Comparison of ENCODE assay signal across 9 cellular contexts in genomic region chr20:32509639-32510066, GRCh38.
DNase-seq lines count a peak whose midpoint lies in the region; ATAC-seq and TF ChIP-seq lines count a peak whose summit lies in the region.
"Had no signal": no experiment of that assay in that cellular context is flagged by ENCODE, and none has a peak within 500 bp of the region (broad histone marks: within the 10 kb centered on the region; RNA-seq: fewer than 3 reads in every experiment).

No MANE protein-coding gene starts in this region.

- H2AFZ ChIP-seq in Loucy (ENCODE audit: low read length): no peak overlapping the region

- POLR2A ChIA-PET in Caco-2 (lab: Charles Lee): interaction anchor here (0.6 kb wide), 1 partner anchor 99 kb away, joined by 7 read pairs; no protein-coding TSS in a partner anchor

- TF ChIP-seq CTCF in Caco-2 (IDR thresholded peaks at IDR 0.05; ENCODE audit: insufficient read depth in 1 of 2, low read depth in 1 of 2, low read length in 1 of 2, severe bottlenecking in 1 of 2, unreplicated experiment in 1 of 2): peak; percentile 44 to 66
- peak; percentile 61 for TF ChIP-seq CTCF in Loucy (conservative IDR thresholded peaks at IDR 0.05; ENCODE audit: low read length)
- TF ChIP-seq CTCF in lower lobe of right lung (IDR thresholded peaks at IDR 0.05): peak; percentile 25

- peaks cover 42% of the 10 kb centered on the region for H3K4me1 Mint-ChIP-seq in Caco-2 (ENCODE audit: low read depth, unreplicated experiment)

- H3K36me3 ChIP-seq in Caco-2 (ENCODE audit: control insufficient read depth, insufficient read depth, low read length): no peaks in the 10 kb centered on the region
- H3K36me3 ChIP-seq in Loucy (ENCODE audit: insufficient read depth, low read length): peaks cover 31% of the 10 kb centered on the region; the same call in 1 of the 2 replicates
- no peaks in the 10 kb centered on the region for H3K36me3 ChIP-seq in lower lobe of right lung
- H3K36me3 ChIP-seq: HAP-1 had no signal

- H3K36me3 Mint-ChIP-seq in Caco-2 (ENCODE audit: insufficient read depth, unreplicated experiment): peaks cover 10% of the 10 kb centered on the region

- intact Hi-C loops in Caco-2 (cut with micrococcal nuclease; ENCODE audit: unreplicated experiment): loop anchor here (1.0 kb wide), 2 partner anchors 24 to 39 kb away; no protein-coding TSS in a partner anchor
- intact Hi-C loops in lower lobe of right lung (cut with DNase I): no loop called here

- H3F3A ChIP-seq in Loucy (ENCODE audit: low read depth): peaks cover 11% of the 10 kb centered on the region; the same call in 1 of the 2 replicates

- no peaks in the 10 kb centered on the region for H3K9me2 ChIP-seq in Loucy (replicated peaks; ENCODE audit: low read depth, low read length)

- H3K27me3 ChIP-seq in Caco-2 (replicated peaks; ENCODE audit: control insufficient read depth, insufficient read depth, low read length): no peaks in the 10 kb centered on the region
- H3K27me3 ChIP-seq in Loucy (ENCODE audit: insufficient read depth, low read length, poor library complexity, severe bottlenecking): no peaks in the 10 kb centered on the region
- no peaks in the 10 kb centered on the region for H3K27me3 ChIP-seq in lower lobe of right lung (ENCODE audit: low read depth)

- H3K27ac Mint-ChIP-seq in Caco-2 (ENCODE audit: unreplicated experiment): peak overlapping the region; percentile 79

- CTCF ChIA-PET in Caco-2 (lab: Charles Lee): interaction anchor here (0.7 to 1.8 kb wide), 5 partner anchors 10 to 140 kb away, joined by 5 to 11 read pairs (median 10); no protein-coding TSS in a partner anchor

- no peaks in the 10 kb centered on the region for H3K27me3 Mint-ChIP-seq in Caco-2 (ENCODE audit: insufficient read depth, unreplicated experiment)

- H3K9me3 Mint-ChIP-seq in Caco-2 (ENCODE audit: unreplicated experiment): no peaks in the 10 kb centered on the region

- H3K9ac ChIP-seq in Loucy (ENCODE audit: low read depth, low read length, poor library complexity, severe bottlenecking): peak overlapping the region; percentile 67

- BruUV-seq in Caco-2 (replicated peaks; lab: Mats Ljungman, UMichigan): no TSS peak

- no peak for ATAC-seq in lower lobe of right lung

- peaks cover 53% of the 10 kb centered on the region for H3K4me1 ChIP-seq in Caco-2
- H3K4me1 ChIP-seq in Loucy (ENCODE audit: insufficient read depth, low read length, poor library complexity, severe bottlenecking): peaks cover 67% of the 10 kb centered on the region
- H3K4me1 ChIP-seq in lower lobe of right lung: peaks cover 21% of the 10 kb centered on the region
- H3K4me1 ChIP-seq: HAP-1 had no signal

- DNase-seq in Caco-2 (peak in 1 of 2 experiments; percentile 66), activated T-cell treated with anti-CD3 and anti-CD28 coated beads for 24 hours (ENCODE audit: low read depth) (peak; percentile 45), lower lobe of right lung (no peak), HuH-7.5 (ENCODE audit: low spot score) (no peak), HuH-7 (ENCODE audit: low spot score) (no peak), COR-L47 (lab: John Stamatoyannopoulos, UW) (no peak), amygdala (lab: John Stamatoyannopoulos, UW) (no peak)

- no peaks in the 10 kb centered on the region for H4K20me1 ChIP-seq in Loucy (ENCODE audit: insufficient read depth, low read length, poor library complexity, severe bottlenecking)

- peak overlapping the region; percentile 12 for H3K27ac ChIP-seq in lower lobe of right lung

- H3K9me3 ChIP-seq in Caco-2: no peaks in the 10 kb centered on the region
- H3K9me3 ChIP-seq in Loucy (ENCODE audit: insufficient read depth, low read depth, low read length): no peaks in the 10 kb centered on the region
- no peaks in the 10 kb centered on the region for H3K9me3 ChIP-seq in lower lobe of right lung
- H3K9me3 ChIP-seq: HAP-1 had no signal

- H3K4me3 ChIP-seq in Caco-2 (ENCODE audit: low read depth, low read length): no peak overlapping the region
- H3K4me3 ChIP-seq in Loucy (ENCODE audit: low read length, poor library complexity, severe bottlenecking): peak overlapping the region; percentile 69
- H3K4me3 ChIP-seq in lower lobe of right lung: no peak overlapping the region
- H3K4me3 ChIP-seq: HAP-1 had no signal

- peak overlapping the region; percentile 80 for H3K4me2 ChIP-seq in Loucy (ENCODE audit: low read depth, low read length, poor library complexity, severe bottlenecking)

- H3K4me3 Mint-ChIP-seq in Caco-2 (ENCODE audit: unreplicated experiment): peak overlapping the region; percentile 56

- peaks cover 60% of the 10 kb centered on the region for H3K79me2 ChIP-seq in Loucy (ENCODE audit: insufficient read depth, low read length)
